Comparison of ENCODE assay signal across 10 cellular contexts in the genomic region with DNA sequence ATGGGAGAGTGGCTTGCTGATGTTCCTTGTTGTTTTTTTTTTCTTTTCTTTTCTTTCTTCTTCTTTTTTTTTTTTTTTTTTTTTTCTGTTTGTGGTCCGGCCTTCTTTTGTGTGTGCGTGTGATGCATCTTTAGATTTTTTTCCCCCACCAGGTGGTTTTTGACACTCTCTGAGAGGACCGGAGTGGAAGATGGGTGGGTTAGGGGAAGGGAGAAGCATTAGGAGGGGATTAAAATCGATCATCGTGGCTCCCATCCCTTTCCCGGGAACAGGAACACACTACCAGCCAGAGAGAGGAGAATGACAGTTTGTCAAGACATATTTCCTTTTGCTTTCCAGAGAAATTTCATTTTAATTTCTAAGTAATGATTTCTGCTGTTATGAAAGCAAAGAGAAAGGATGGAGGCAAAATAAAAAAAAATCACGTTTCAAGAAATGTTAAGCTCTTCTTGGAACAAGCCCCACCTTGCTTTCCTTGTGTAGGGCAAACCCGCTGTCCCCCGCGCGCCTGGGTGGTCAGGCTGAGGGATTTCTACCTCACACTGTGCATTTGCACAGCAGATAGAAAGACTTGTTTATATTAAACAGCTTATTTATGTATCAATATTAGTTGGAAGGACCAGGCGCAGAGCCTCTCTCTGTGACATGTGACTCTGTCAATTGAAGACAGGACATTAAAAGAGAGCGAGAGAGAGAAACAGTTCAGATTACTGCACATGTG. TPM values are rescaled to one million over a fixed set of nuclear protein-coding genes. Genes with fewer than 3 reads are reported as not detected.
A peak's percentile ranks its signal among the peaks of the same experiment; 100 is the strongest.
DNase-seq lines count a peak whose midpoint lies in the region; ATAC-seq and TF ChIP-seq lines count a peak whose summit lies in the region.
"Had no signal": no experiment of that assay in that cellular context is flagged by ENCODE, and none has a peak within 500 bp of the region (broad histone marks: within the 10 kb centered on the region; RNA-seq: fewer than 3 reads in every experiment).

No MANE protein-coding gene starts in this region.

- H3K4me3 Mint-ChIP-seq in natural killer cell: peak overlapping the region; percentile 90

- H3K79me2 ChIP-seq in HCT116 (ENCODE audit: insufficient read depth, low read length): no peaks in the 10 kb centered on the region

- H3K36me3 ChIP-seq in A673 (ENCODE audit: insufficient read depth, low read length, poor library complexity, severe bottlenecking) (peaks cover 47% of the 10 kb centered on the region), HCT116 (ENCODE audit: control insufficient read depth in 1 of 2, insufficient read depth in 2 of 2, low read length in 2 of 2) (no peaks in the 10 kb centered on the region), brain microvascular endothelial cell (replicated peaks) (no peaks in the 10 kb centered on the region)

- H3K4me1 Mint-ChIP-seq in natural killer cell: peaks cover 18 to 19% of the 10 kb centered on the region in 2 donors

- H3K4me1 ChIP-seq in A673 (ENCODE audit: insufficient read depth, low read length, poor library complexity, severe bottlenecking) (peaks cover 28% of the 10 kb centered on the region), HCT116 (ENCODE audit: control insufficient read depth in 1 of 2, insufficient read depth in 2 of 2, low read length in 2 of 2) (peaks cover 5 to 12% of the 10 kb centered on the region in 2 experiments; a peak in 2 of 4 replicates)

- peaks cover 48 to 50% of the 10 kb centered on the region in 2 donors for H3K27me3 Mint-ChIP-seq in natural killer cell (ENCODE audit: low read depth in 2 of 2)

- no peaks in the 10 kb centered on the region for H4K20me1 ChIP-seq in HCT116 (ENCODE audit: insufficient read depth)

- TF ChIP-seq POLR2A in HCT116 (IDR thresholded peaks at IDR 0.05; ENCODE audit: borderline replicate concordance, extremely low read depth, insufficient read depth, insufficient read length) (no peak), erythroblast (IDR thresholded peaks at IDR 0.05; ENCODE audit: low read length) (no peak)

- H3K9me3 ChIP-seq in A673 (ENCODE audit: low read depth, low read length, poor library complexity, severe bottlenecking) (no peaks in the 10 kb centered on the region), HCT116 (ENCODE audit: control insufficient read depth in 1 of 2, insufficient read depth in 1 of 2, low read depth in 1 of 2, low read length in 2 of 2) (no peaks in the 10 kb centered on the region)

- H3K9me2 ChIP-seq in HCT116 (ENCODE audit: insufficient read depth): no peaks in the 10 kb centered on the region

- POLR2A ChIA-PET in A673 (lab: Charles Lee; ENCODE audit: low non-redundant PET): no interaction called here
- POLR2A ChIA-PET in HCT116 (lab: Charles Lee): interaction anchor here (1.2 kb wide), 1 partner anchor 15 kb away, joined by 3 read pairs; no protein-coding TSS in a partner anchor

- H3K4me3 ChIP-seq in A673 (ENCODE audit: low read depth, low read length, poor library complexity, severe bottlenecking) (peak overlapping the region; percentile 91), HCT116 (replicated peaks in 1 of 2; ENCODE audit: low read depth in 1 of 2, low read length in 2 of 2) (no peak overlapping the region), brain microvascular endothelial cell (ENCODE audit: low read depth, low read length) (peak overlapping the region; percentile 2)

- H3K36me3 Mint-ChIP-seq in natural killer cell: no peaks in the 10 kb centered on the region

- H3K9ac ChIP-seq in HCT116 (ENCODE audit: low read length): no peak overlapping the region
- H3K9ac ChIP-seq: KMS-11 had no signal

- intact Hi-C loops in A673 (cut with micrococcal nuclease; ENCODE audit: unreplicated experiment) (loop anchor here (1.0 to 5.0 kb wide), 4 partner anchors 56 to 339 kb away; a partner anchor contains a TSS), HCT116 (cut with micrococcal nuclease) (no loop called here), natural killer cell (cut with micrococcal nuclease) (no loop called here)

- DNase-seq in A673 (ENCODE audit: low spot score) (peak; percentile 46), HCT116 (ENCODE audit: low read depth, low spot score) (no peak), brain microvascular endothelial cell (no peak), natural killer cell (no peak), NCI-H1930 (lab: John Stamatoyannopoulos, UW) (no peak), GM19238 (ENCODE audit: insufficient read length, low spot score) (no peak), erythroblast (lab: John Stamatoyannopoulos, UW) (no peak), DMS79 treated with DMSO at 0.1 percent for 48 hours (lab: John Stamatoyannopoulos, UW) (no peak)
- DNase-seq: SHP77 had no signal

- no peak overlapping the region for H2AFZ ChIP-seq in HCT116 (ENCODE audit: low read depth, low read length, poor library complexity, severe bottlenecking)

- H3K27ac Mint-ChIP-seq in natural killer cell: peak overlapping the region in 1 of 2 donors; percentile 69

- H3K9me3 Mint-ChIP-seq in natural killer cell: no peaks in the 10 kb centered on the region

- no peak for TF ChIP-seq CTCF in A673 (conservative IDR thresholded peaks at IDR 0.05; ENCODE audit: low read depth, low read length)
- TF ChIP-seq CTCF in HCT116 (IDR thresholded peaks at IDR 0.05 in 2 of 3, conservative IDR thresholded peaks at IDR 0.05 in 1 of 3; ENCODE audit: borderline replicate concordance in 1 of 3, insufficient read depth in 1 of 3, low read depth in 2 of 3, low read length in 2 of 3): no peak
- TF ChIP-seq CTCF in brain microvascular endothelial cell (IDR thresholded peaks at IDR 0.05; ENCODE audit: low read depth, low read length, missing control alignments): no peak
- TF ChIP-seq CTCF in natural killer cell (IDR thresholded peaks at IDR 0.05): no peak

- RAD21 ChIA-PET in HCT116 (lab: Charles Lee; ENCODE audit: low non-redundant PET in 1 of 2, low total read pairs in 2 of 2, uncharacterized antibody in 2 of 2, unreplicated experiment in 2 of 2): no interaction called here

- no peak for ATAC-seq in HCT116
- no peak for ATAC-seq in natural killer cell

- in situ Hi-C loops in brain microvascular endothelial cell (cut with HindIII; ENCODE audit: low pct_ligation_motif_present, low sequenced_read_pairs): no loop called here

- CTCF ChIA-PET in A673 (lab: Charles Lee) (no interaction called here), HCT116 (lab: Charles Lee) (no interaction called here)

- H3K27ac ChIP-seq in A673 (ENCODE audit: low read depth, low read length, poor library complexity, severe bottlenecking) (peak overlapping the region; percentile 96), HCT116 (ENCODE audit: low read depth, low read length) (no peak overlapping the region), brain microvascular endothelial cell (no peak overlapping the region)
- H3K27ac ChIP-seq: KMS-11 had no signal

- no peaks in the 10 kb centered on the region for H3K27me3 ChIP-seq in A673 (replicated peaks; ENCODE audit: insufficient read depth, low read depth, low read length, poor library complexity)
- H3K27me3 ChIP-seq in HCT116 (ENCODE audit: insufficient read depth, low read length): no peaks in the 10 kb centered on the region
- H3K27me3 ChIP-seq in brain microvascular endothelial cell (replicated peaks): peaks cover 20% of the 10 kb centered on the region

- no peak for TF ChIP-seq RAD21 in HCT116 (IDR thresholded peaks at IDR 0.05; ENCODE audit: low read depth)

- BruUV-seq in A673 (replicated peaks; lab: Mats Ljungman, UMichigan) (TSS peak; percentile 84), HCT116 (replicated peaks; lab: Mats Ljungman, UMichigan) (TSS peak; percentile 90)

- H3K4me2 ChIP-seq in HCT116 (ENCODE audit: low read length): no peak overlapping the region
- H3K4me2 ChIP-seq: KMS-11 had no signal

TF ChIP-seq in HCT116, 20 proteins besides CTCF, POLR2A, EP300 and RAD21 (continues in another document):
- no peak for TF ChIP-seq YY1 (IDR thresholded peaks at IDR 0.05; ENCODE audit: extremely low read depth, insufficient replicate concordance, low read depth, low read length)
- TF ChIP-seq, protein P1, sequence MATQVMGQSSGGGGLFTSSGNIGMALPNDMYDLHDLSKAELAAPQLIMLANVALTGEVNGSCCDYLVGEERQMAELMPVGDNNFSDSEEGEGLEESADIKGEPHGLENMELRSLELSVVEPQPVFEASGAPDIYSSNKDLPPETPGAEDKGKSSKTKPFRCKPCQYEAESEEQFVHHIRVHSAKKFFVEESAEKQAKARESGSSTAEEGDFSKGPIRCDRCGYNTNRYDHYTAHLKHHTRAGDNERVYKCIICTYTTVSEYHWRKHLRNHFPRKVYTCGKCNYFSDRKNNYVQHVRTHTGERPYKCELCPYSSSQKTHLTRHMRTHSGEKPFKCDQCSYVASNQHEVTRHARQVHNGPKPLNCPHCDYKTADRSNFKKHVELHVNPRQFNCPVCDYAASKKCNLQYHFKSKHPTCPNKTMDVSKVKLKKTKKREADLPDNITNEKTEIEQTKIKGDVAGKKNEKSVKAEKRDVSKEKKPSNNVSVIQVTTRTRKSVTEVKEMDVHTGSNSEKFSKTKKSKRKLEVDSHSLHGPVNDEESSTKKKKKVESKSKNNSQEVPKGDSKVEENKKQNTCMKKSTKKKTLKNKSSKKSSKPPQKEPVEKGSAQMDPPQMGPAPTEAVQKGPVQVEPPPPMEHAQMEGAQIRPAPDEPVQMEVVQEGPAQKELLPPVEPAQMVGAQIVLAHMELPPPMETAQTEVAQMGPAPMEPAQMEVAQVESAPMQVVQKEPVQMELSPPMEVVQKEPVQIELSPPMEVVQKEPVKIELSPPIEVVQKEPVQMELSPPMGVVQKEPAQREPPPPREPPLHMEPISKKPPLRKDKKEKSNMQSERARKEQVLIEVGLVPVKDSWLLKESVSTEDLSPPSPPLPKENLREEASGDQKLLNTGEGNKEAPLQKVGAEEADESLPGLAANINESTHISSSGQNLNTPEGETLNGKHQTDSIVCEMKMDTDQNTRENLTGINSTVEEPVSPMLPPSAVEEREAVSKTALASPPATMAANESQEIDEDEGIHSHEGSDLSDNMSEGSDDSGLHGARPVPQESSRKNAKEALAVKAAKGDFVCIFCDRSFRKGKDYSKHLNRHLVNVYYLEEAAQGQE (IDR thresholded peaks at IDR 0.05; ENCODE audit: low read depth): no peak
- no peak for TF ChIP-seq SP1 (IDR thresholded peaks at IDR 0.05; ENCODE audit: low read depth)
- TF ChIP-seq ELF1 (IDR thresholded peaks at IDR 0.05; ENCODE audit: borderline replicate concordance, low read depth): no peak
- no peak for TF ChIP-seq SIN3A (IDR thresholded peaks at IDR 0.05; ENCODE audit: low read depth)
- TF ChIP-seq, protein P2, sequence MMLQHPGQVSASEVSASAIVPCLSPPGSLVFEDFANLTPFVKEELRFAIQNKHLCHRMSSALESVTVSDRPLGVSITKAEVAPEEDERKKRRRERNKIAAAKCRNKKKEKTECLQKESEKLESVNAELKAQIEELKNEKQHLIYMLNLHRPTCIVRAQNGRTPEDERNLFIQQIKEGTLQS (IDR thresholded peaks at IDR 0.05): no peak

RNA-seq across cellular contexts. Expression of a gene that starts 2.2 kb away (rescaled TPM):
- total RNA-seq in A673 (2021) (81.6 and 85.2 TPM in 2 replicates), HCT116 (2021; ENCODE audit: unreplicated experiment) (0.89 TPM), natural killer cell (1 to 10 TPM in 2 of 3 donors, under 1 TPM in 1; 0.12 to 2.9 (median 2.1) TPM)
- polyA plus RNA-seq in HCT116 (2012): 0.53 and 0.62 TPM in 2 replicates

Comparison
In these comparisons a context has a peak if more than half of its experiments do, and no peak if none do; other contexts are left out.
1. H3K4me3 ChIP-seq: peak in A673 (single experiment) and brain microvascular endothelial cell (single experiment); none in HCT116 (0 of 2).
2. RNA of a gene that starts 2.2 kb away (total RNA-seq): 81.6 to 85.2 TPM in A673; 0.12 to 2.9 TPM in natural killer cell and 0.89 TPM in HCT116 (single experiment); every median in the first group is over 10 times any median in the second.